Comparison of ENCODE assay signal across 8 cellular contexts in genomic region chr12:131828671-131829350, GRCh38. TPM values are rescaled to one million over a fixed set of nuclear protein-coding genes. Genes with fewer than 3 reads are reported as not detected.
DNase-seq lines count a peak whose midpoint lies in the region; ATAC-seq and TF ChIP-seq lines count a peak whose summit lies in the region.

No MANE protein-coding gene starts in this region.

- 1 to 2% methylated on average over 50 to 64 of the region's 64 CpGs; no CpG with 5 or more reads in 2 of the 4 donors for WGBS in adrenal gland, 4 donors

- TF ChIP-seq POLR2A in adrenal gland (IDR thresholded peaks at IDR 0.05): no peak

- H3K4me1 ChIP-seq in mucosa of descending colon (ENCODE audit: low read depth) (peaks cover 11% of the 10 kb centered on the region), adrenal gland (replicated peaks in 1 of 2) (peaks cover 4 to 30% of the 10 kb centered on the region in 2 donors)

- no peak overlapping the region for H3K27ac ChIP-seq in adrenal gland

- H3K27me3 ChIP-seq in adrenal gland: peaks cover 52% of the 10 kb centered on the region

- intact Hi-C loops in mucosa of descending colon (cut with DNase I, micrococcal nuclease) (no loop called here), adrenal gland (cut with DNase I) (no loop called here)

- ATAC-seq in mucosa of descending colon (peak; percentile 29), GM21367 (IDR thresholded peaks at IDR 0.05; ENCODE audit: unreplicated experiment) (no peak), HG03439 (IDR thresholded peaks at IDR 0.05; ENCODE audit: unreplicated experiment) (no peak)

- H3K4me3 ChIP-seq in choroid plexus epithelial cell (ENCODE audit: low read depth, low read length) (peak overlapping the region; percentile 58), mucosa of descending colon (no peak overlapping the region), adrenal gland (peak overlapping the region in 1 of 4 donors; percentile 51)

- DNase-seq in ELR (ENCODE audit: low read depth) (peak; percentile 64), M059J (ENCODE audit: low read depth) (peak; percentile 40), choroid plexus epithelial cell (ENCODE audit: low read depth) (no peak), mucosa of descending colon (no peak), epidermal melanocyte (ENCODE audit: insufficient read length, low spot score) (no peak), adrenal gland (no peak)

- no peaks in the 10 kb centered on the region for H3K36me3 ChIP-seq in mucosa of descending colon (ENCODE audit: low read depth)
- H3K36me3 ChIP-seq in adrenal gland (replicated peaks in 1 of 2): no peaks in the 10 kb centered on the region

- TF ChIP-seq CTCF in choroid plexus epithelial cell (conservative IDR thresholded peaks at IDR 0.05; ENCODE audit: low read depth, low read length) (no peak), mucosa of descending colon (IDR thresholded peaks at IDR 0.05) (no peak), adrenal gland (IDR thresholded peaks at IDR 0.05) (no peak)

- no peaks in the 10 kb centered on the region for H3K9me3 ChIP-seq in mucosa of descending colon
- no peaks in the 10 kb centered on the region for H3K9me3 ChIP-seq in adrenal gland (replicated peaks in 1 of 3)

RNA-seq across cellular contexts. Expression of gene MMP17, which starts 0.6 kb away (rescaled TPM):
- total RNA-seq in M059J (2014; rRNA removed; shearing (Covaris generic)): 8.3 and 10.1 TPM in 2 replicates
- total RNA-seq in mucosa of descending colon: 1 to 10 TPM; 1.1 to 5.3 (median 1.4) TPM
- 1 to 10 TPM in 4 of 8 donors, under 1 TPM in 3, not detected in 1; 0.32 to 3.9 (median 1.1) TPM for total RNA-seq in adrenal gland
- polyA plus RNA-seq in adrenal gland: 10 to 100 TPM in 1 of 3 donors, 1 to 10 TPM in 1, under 1 TPM in 1; 0.46 to 16.5 (median 5.7) TPM

Comparison
In these comparisons a context has a peak if more than half of its experiments do, and no peak if none do; other contexts are left out.
1. DNase-seq: peak in ELR (single experiment) and M059J (single experiment); none in choroid plexus epithelial cell (single experiment), mucosa of descending colon (0 of 3), epidermal melanocyte (single experiment) and adrenal gland (0 of 7).